In genomic region chr18:711693-712400, GRCh38 we compare ENCODE assay signal across 8 cellular contexts. TPM values are rescaled to one million over a fixed set of nuclear protein-coding genes. Genes with fewer than 3 reads are reported as not detected.
DNase-seq lines count a peak whose midpoint lies in the region; ATAC-seq and TF ChIP-seq lines count a peak whose summit lies in the region.

No MANE protein-coding gene starts in this region.

- peak overlapping the region in 1 of 2 experiments; percentile 88 for H3K14ac ChIP-seq in mesenchymal stem cell (ENCODE audit: low read length in 2 of 2)

- peaks cover 15% of the 10 kb centered on the region for H3K79me1 ChIP-seq in mesenchymal stem cell (replicated peaks; ENCODE audit: low read length, poor library complexity, severe bottlenecking)

- H3K4me1 ChIP-seq in effector memory CD4-positive, alpha-beta T cell (ENCODE audit: control insufficient read depth, insufficient read depth, low read length, poor library complexity, severe bottlenecking): peaks cover 5% of the 10 kb centered on the region
- H3K4me1 ChIP-seq in mesenchymal stem cell (ENCODE audit: control insufficient read depth, insufficient read depth, low read depth, low read length): peaks cover 5% of the 10 kb centered on the region

- H2AFZ ChIP-seq in mesenchymal stem cell (ENCODE audit: low read depth, low read length): peak overlapping the region; percentile 62

- peak overlapping the region; percentile 84 to 96 for H3K18ac ChIP-seq in mesenchymal stem cell (ENCODE audit: low read depth in 1 of 2, low read length in 2 of 2)

- H3K27ac Mint-ChIP-seq in activated CD8-positive, alpha-beta T cell treated with anti-CD3 and anti-CD28 coated beads for 36 hours: peak overlapping the region; percentile 97

- POLR2A ChIA-PET in activated CD8-positive, alpha-beta T cell treated with anti-CD3 and anti-CD28 coated beads for 36 hours (lab: Charles Lee): interaction anchor here (0.8 to 2.2 kb wide), 7 partner anchors 9 to 119 kb away, joined by 3 to 9 read pairs (median 5); partner anchors contain the start of gene TYMS

- H3K27ac ChIP-seq in effector memory CD4-positive, alpha-beta T cell (ENCODE audit: insufficient read depth, low read length, poor library complexity, severe bottlenecking): peak overlapping the region; percentile 73
- H3K27ac ChIP-seq in mesenchymal stem cell (ENCODE audit: low read length, poor library complexity, severe bottlenecking): peak overlapping the region; percentile 59

- TF ChIP-seq CTCF in AG09309 (IDR thresholded peaks at IDR 0.05; ENCODE audit: control insufficient read depth, insufficient read depth, low read depth, low read length, missing control alignments): no peak
- no peak for TF ChIP-seq CTCF in activated CD8-positive, alpha-beta T cell treated with anti-CD3 and anti-CD28 coated beads for 36 hours (IDR thresholded peaks at IDR 0.05)

- peaks cover 59% of the 10 kb centered on the region for H3K4me1 Mint-ChIP-seq in activated CD8-positive, alpha-beta T cell treated with anti-CD3 and anti-CD28 coated beads for 36 hours (ENCODE audit: low read depth)

- H3K4me3 ChIP-seq in AG09309 (ENCODE audit: control insufficient read depth, low read depth, low read length) (peak overlapping the region; percentile 82), mesenchymal stem cell (ENCODE audit: insufficient read depth in 1 of 2, low read depth in 1 of 2, low read length in 2 of 2) (peak overlapping the region; percentile 74 to 81)
- H3K4me3 ChIP-seq in effector memory CD4-positive, alpha-beta T cell (ENCODE audit: insufficient read depth, low read depth, low read length, poor library complexity, severe bottlenecking): peak overlapping the region; percentile 73

- H3K4me2 ChIP-seq in mesenchymal stem cell (ENCODE audit: low read length, poor library complexity, severe bottlenecking): peak overlapping the region; percentile 92

- peak overlapping the region; percentile 74 for H4K91ac ChIP-seq in mesenchymal stem cell (ENCODE audit: low read length)

- H3K23ac ChIP-seq in mesenchymal stem cell (ENCODE audit: low read length in 2 of 2): peak overlapping the region in 1 of 2 experiments; percentile 36

- H3K9me3 Mint-ChIP-seq in activated CD8-positive, alpha-beta T cell treated with anti-CD3 and anti-CD28 coated beads for 36 hours: peaks cover 1% of the 10 kb centered on the region

- peak overlapping the region; percentile 91 for H3K9ac ChIP-seq in mesenchymal stem cell (ENCODE audit: low read length)

- CTCF ChIA-PET in activated CD8-positive, alpha-beta T cell treated with anti-CD3 and anti-CD28 coated beads for 36 hours (lab: Charles Lee): interaction anchor here (0.6 to 4.0 kb wide), 25 partner anchors 10 to 190 kb away, joined by 3 to 28 read pairs (median 4); partner anchors contain the start of genes TYMS and YES1

- H3K4me3 Mint-ChIP-seq in activated CD8-positive, alpha-beta T cell treated with anti-CD3 and anti-CD28 coated beads for 36 hours: peak overlapping the region; percentile 96

- no peaks in the 10 kb centered on the region for H3K27me3 Mint-ChIP-seq in activated CD8-positive, alpha-beta T cell treated with anti-CD3 and anti-CD28 coated beads for 36 hours

- no peak overlapping the region for H2BK5ac ChIP-seq in mesenchymal stem cell (ENCODE audit: low read depth, low read length, poor library complexity, severe bottlenecking)

- peak overlapping the region; percentile 20 for H2AK5ac ChIP-seq in mesenchymal stem cell (ENCODE audit: low read length, severe bottlenecking)

- H2BK120ac ChIP-seq in mesenchymal stem cell (ENCODE audit: low read depth, low read length): peak overlapping the region; percentile 64

- ATAC-seq in GM18870 (IDR thresholded peaks at IDR 0.05; ENCODE audit: unreplicated experiment) (peak; percentile 70), HG03108 (IDR thresholded peaks at IDR 0.05; ENCODE audit: unreplicated experiment) (peak; percentile 58)
- ATAC-seq in activated CD8-positive, alpha-beta T cell treated with anti-CD3 and anti-CD28 coated beads for 36 hours: peak; percentile 49

- peak overlapping the region; percentile 86 for H2BK15ac ChIP-seq in mesenchymal stem cell (ENCODE audit: low read depth, poor library complexity, severe bottlenecking)

- peak overlapping the region; percentile 96 for H4K8ac ChIP-seq in mesenchymal stem cell (ENCODE audit: low read length)

- H3K36me3 Mint-ChIP-seq in activated CD8-positive, alpha-beta T cell treated with anti-CD3 and anti-CD28 coated beads for 36 hours (ENCODE audit: low read depth): peaks cover 45% of the 10 kb centered on the region

- intact Hi-C loops in activated CD8-positive, alpha-beta T cell treated with anti-CD3 and anti-CD28 coated beads for 36 hours (cut with micrococcal nuclease): loop anchor here (10.0 kb wide), 1 partner anchor 123 kb away; no protein-coding TSS in a partner anchor

- H3K9me3 ChIP-seq in effector memory CD4-positive, alpha-beta T cell (ENCODE audit: control insufficient read depth, low read length): no peaks in the 10 kb centered on the region
- no peaks in the 10 kb centered on the region for H3K9me3 ChIP-seq in mesenchymal stem cell (ENCODE audit: control insufficient read depth, low read length)

- no peaks in the 10 kb centered on the region for H3K27me3 ChIP-seq in effector memory CD4-positive, alpha-beta T cell (replicated peaks; ENCODE audit: control insufficient read depth, insufficient read depth, low read length, poor library complexity, severe bottlenecking)
- H3K27me3 ChIP-seq in mesenchymal stem cell (ENCODE audit: control insufficient read depth in 1 of 2, insufficient read depth in 1 of 2, low read length in 2 of 2): no peaks in the 10 kb centered on the region

- H3K4ac ChIP-seq in mesenchymal stem cell (ENCODE audit: low read depth in 1 of 2, low read length in 2 of 2): peak overlapping the region; percentile 35 to 71

- DNase-seq in AG09309 (ENCODE audit: low read depth): peak; percentile 77
- DNase-seq in NCI-H510A (lab: John Stamatoyannopoulos, UW): peak; percentile 19
- peak; percentile 90 for DNase-seq in activated CD8-positive, alpha-beta T cell treated with anti-CD3 and anti-CD28 coated beads for 36 hours
- peak; percentile 41 to 55 (median 49) for DNase-seq in effector memory CD4-positive, alpha-beta T cell
- DNase-seq in mesenchymal stem cell: peak; percentile 94
- DNase-seq in stimulated activated CD8-positive, alpha-beta memory T cell treated with anti-CD3 and anti-CD28 coated beads, Interleukin-12 subunit alpha, Interleukin-12 subunit beta, amount 100 ng/mL, for 4 hours (ENCODE audit: low read depth): peak; percentile 56

- H2BK12ac ChIP-seq in mesenchymal stem cell (ENCODE audit: low read length in 2 of 2): peak overlapping the region in 1 of 2 experiments; percentile 16

- WGBS in mesenchymal stem cell: under 1% methylated on average over 30 of the region's 42 CpGs

- peaks cover 11% of the 10 kb centered on the region for H3K36me3 ChIP-seq in effector memory CD4-positive, alpha-beta T cell (ENCODE audit: control insufficient read depth, insufficient read depth, low read length)
- H3K36me3 ChIP-seq in mesenchymal stem cell (ENCODE audit: control insufficient read depth in 1 of 2, insufficient read depth in 2 of 2, low read depth in 1 of 2, low read length in 2 of 2): peaks cover 11 to 14% of the 10 kb centered on the region in 2 experiments

RNA-seq across cellular contexts. Expression of gene ENOSF1, which starts 0.6 kb away (rescaled TPM):
- total RNA-seq in activated CD8-positive, alpha-beta T cell treated with anti-CD3 and anti-CD28 coated beads for 36 hours: 100 to 1,000 TPM; 113 to 114 TPM
- polyA plus RNA-seq in mesenchymal stem cell (2013, experiment 1 of 2): 19.5 TPM
- polyA plus RNA-seq in mesenchymal stem cell (2013, experiment 2 of 2): 17.0 TPM

RNA-seq across cellular contexts. Expression of gene TYMS, which starts 54.4 kb away (rescaled TPM):
- 100 to 1,000 TPM; 324 to 329 TPM for total RNA-seq in activated CD8-positive, alpha-beta T cell treated with anti-CD3 and anti-CD28 coated beads for 36 hours
- 22.3 TPM for polyA plus RNA-seq in mesenchymal stem cell (2013, experiment 1 of 2)
- 22.3 TPM for polyA plus RNA-seq in mesenchymal stem cell (2013, experiment 2 of 2)

Comparison
In these comparisons a context has a peak if more than half of its experiments do, and no peak if none do; other contexts are left out.
1. Peak in every context shown above with its lines: DNase-seq, ATAC-seq, H3K4me3 ChIP-seq and H3K27ac ChIP-seq.
2. DNase-seq: peak in every context shown above with its lines; median percentile 94 in mesenchymal stem cell; 90 in activated CD8-positive, alpha-beta T cell treated with anti-CD3 and anti-CD28 coated beads for 36 hours; 77 in AG09309; 56 in stimulated activated CD8-positive, alpha-beta memory T cell treated with anti-CD3 and anti-CD28 coated beads, Interleukin-12 subunit alpha, Interleukin-12 subunit beta, amount 100 ng/mL, for 4 hours; 49 in effector memory CD4-positive, alpha-beta T cell; 19 in NCI-H510A.